9 cellular contexts compared by ENCODE assay signal in genomic region chr7:64888561-64888900, GRCh38. TPM values are rescaled to one million over a fixed set of nuclear protein-coding genes. Genes with fewer than 3 reads are reported as not detected.
A peak's percentile ranks its signal among the peaks of the same experiment; 100 is the strongest.
DNase-seq lines count a peak whose midpoint lies in the region; ATAC-seq and TF ChIP-seq lines count a peak whose summit lies in the region.
"Had no signal": no experiment of that assay in that cellular context is flagged by ENCODE, and none has a peak within 500 bp of the region (broad histone marks: within the 10 kb centered on the region; RNA-seq: fewer than 3 reads in every experiment).

No MANE protein-coding gene starts in this region.

- H3K36me3 Mint-ChIP-seq in natural killer cell = no peaks in the 10 kb centered on the region

- peak; percentile 21 for DNase-seq in AG20443 (ENCODE audit: low spot score)
- no peak for DNase-seq in epithelial cell of proximal tubule (ENCODE audit: low read depth)
- no peak for DNase-seq in natural killer cell
- DNase-seq in DMS79 treated with DMSO at 0.1 percent for 48 hours (lab: John Stamatoyannopoulos, UW) = no peak
- DNase-seq in NCI-H345 treated with DMSO at 0.1 percent for 48 hours (lab: John Stamatoyannopoulos, UW; ENCODE audit: unreplicated experiment) = no peak

- H3K4me3 Mint-ChIP-seq in natural killer cell = peak overlapping the region; percentile 82

- peaks cover 64 to 72% of the 10 kb centered on the region in 2 donors for H3K27me3 Mint-ChIP-seq in natural killer cell (ENCODE audit: low read depth in 2 of 2)

- H3K4me1 Mint-ChIP-seq in natural killer cell = peaks cover 11 to 12% of the 10 kb centered on the region in 2 donors

- H3K9me3 Mint-ChIP-seq in natural killer cell = no peaks in the 10 kb centered on the region

- peak overlapping the region; percentile 65 for H3K4me3 ChIP-seq in epithelial cell of proximal tubule (ENCODE audit: low read depth, low read length)
- H3K4me3 ChIP-seq: SK-N-MC had no signal

- TF ChIP-seq CTCF in epithelial cell of proximal tubule (conservative IDR thresholded peaks at IDR 0.05; ENCODE audit: low read depth, low read length) (no peak), natural killer cell (IDR thresholded peaks at IDR 0.05) (no peak)

- intact Hi-C loops in natural killer cell (cut with micrococcal nuclease) = no loop called here

- peak overlapping the region in 1 of 2 donors; percentile 46 for H3K27ac Mint-ChIP-seq in natural killer cell

- ATAC-seq in HG03354 (IDR thresholded peaks at IDR 0.05; ENCODE audit: poor library complexity, severe bottlenecking, unreplicated experiment) (peak; percentile 27), natural killer cell (peak in 2 of 3 donors; percentile 22 to 40), HG02970 (IDR thresholded peaks at IDR 0.05; ENCODE audit: low FRiP score, unreplicated experiment) (no peak), GM19351 (IDR thresholded peaks at IDR 0.05; ENCODE audit: unreplicated experiment) (no peak)

RNA-seq across cellular contexts. Expression of gene ZNF273, which starts 14.5 kb away (rescaled TPM):
- total RNA-seq in epithelial cell of proximal tubule (6.3 and 9.8 TPM in 2 replicates), natural killer cell (1 to 10 TPM; 2.9 to 4.2 (median 4.0) TPM)

Comparison
In these comparisons a context has a peak if more than half of its experiments do, and no peak if none do; other contexts are left out.
1. ATAC-seq: peak in HG03354 (single experiment) and natural killer cell (2 of 3); none in HG02970 (single experiment) and GM19351 (single experiment).